Comparison of ENCODE assay signal across 9 cellular contexts in the genomic region with DNA sequence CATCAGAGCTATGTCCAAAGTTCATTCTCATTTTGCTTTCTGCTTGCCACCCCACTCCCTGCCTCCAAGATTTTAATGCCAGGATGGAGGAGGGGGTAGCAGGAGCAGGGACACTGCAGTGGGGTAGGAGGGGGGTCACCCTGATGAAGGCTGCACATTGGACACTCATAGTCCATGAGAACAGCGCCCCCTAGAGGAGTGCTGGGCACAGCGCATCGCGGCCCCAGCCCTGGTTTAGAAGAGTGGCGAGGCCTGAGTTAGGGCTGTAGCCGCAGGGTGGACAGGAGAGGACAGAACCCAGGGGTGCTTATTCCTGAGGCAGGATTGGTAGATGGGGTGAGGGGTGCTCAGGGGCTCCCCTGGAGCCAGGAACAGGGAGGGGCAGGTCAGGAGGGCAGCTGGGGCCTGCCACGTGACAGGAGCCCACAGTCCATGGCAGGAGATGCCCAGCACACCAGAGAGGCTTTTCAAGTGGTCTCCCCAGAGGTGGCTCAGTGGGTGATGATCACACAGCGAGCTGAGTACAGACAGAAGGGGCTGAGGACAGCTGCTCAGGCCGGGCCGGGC.
DNase-seq lines count a peak whose midpoint lies in the region; ATAC-seq and TF ChIP-seq lines count a peak whose summit lies in the region.
"Had no signal": no experiment of that assay in that cellular context is flagged by ENCODE, and none has a peak within 500 bp of the region (broad histone marks: within the 10 kb centered on the region; RNA-seq: fewer than 3 reads in every experiment).

No MANE protein-coding gene starts in this region.

- CTCF ChIA-PET in AG04449 (lab: Yijun Ruan, JAX), result interaction anchor here (0.7 to 1.9 kb wide), 16 partner anchors 8 to 101 kb away, joined by 3 to 6 read pairs (median 3); no protein-coding TSS in a partner anchor

- peaks cover 2% of the 10 kb centered on the region for H3K36me3 ChIP-seq in WERI-Rb-1

- ATAC-seq in GM21528 (IDR thresholded peaks at IDR 0.05; ENCODE audit: low FRiP score, unreplicated experiment), result no peak
- ATAC-seq in GM18519 (IDR thresholded peaks at IDR 0.05; ENCODE audit: low FRiP score, unreplicated experiment), result no peak

- H3K4me3 Mint-ChIP-seq in immature natural killer cell, result no peak overlapping the region
- H3K4me3 Mint-ChIP-seq: central memory CD8-positive, alpha-beta T cell had no signal

- no peak overlapping the region for H3K27ac Mint-ChIP-seq in immature natural killer cell

- POLR2A ChIA-PET in AG04449 (lab: Yijun Ruan, JAX), result no interaction called here

- no peaks in the 10 kb centered on the region for H3K9me3 Mint-ChIP-seq in immature natural killer cell
- H3K9me3 Mint-ChIP-seq: central memory CD8-positive, alpha-beta T cell had no signal

- DNase-seq in AG04449 (ENCODE audit: low read depth, low spot score) (no peak), GM20000 (ENCODE audit: low spot score) (peak; percentile 74), WERI-Rb-1 (peak; percentile 83), foreskin fibroblast (no peak), immature natural killer cell (no peak)
- DNase-seq in stimulated activated CD8-positive, alpha-beta memory T cell treated with anti-CD3 and anti-CD28 coated beads, Interleukin-2, amount 100 ng/mL, for 48 hours (ENCODE audit: low read depth in 2 of 2), result peak; percentile 50 to 53

- H3K36me3 Mint-ChIP-seq in immature natural killer cell, result no peaks in the 10 kb centered on the region

- H3K27ac ChIP-seq in WERI-Rb-1, result no peak overlapping the region

- no peaks in the 10 kb centered on the region for H3K27me3 ChIP-seq in WERI-Rb-1 (ENCODE audit: insufficient read depth, low read depth, severe bottlenecking)

- H3K4me3 ChIP-seq in AG04449 (ENCODE audit: low read depth, low read length), result no peak overlapping the region
- H3K4me3 ChIP-seq in WERI-Rb-1 (ENCODE audit: low read depth, low read length), result no peak overlapping the region
- no peak overlapping the region for H3K4me3 ChIP-seq in foreskin fibroblast (ENCODE audit: low read depth in 1 of 2, low read length in 2 of 2)

- H3K9me3 ChIP-seq in WERI-Rb-1 (ENCODE audit: severe bottlenecking), result no peaks in the 10 kb centered on the region

- peaks cover 0 to 8% (median 4%) of the 10 kb centered on the region in 3 donors for H3K27me3 Mint-ChIP-seq in immature natural killer cell (ENCODE audit: low read depth in 3 of 3)

- peak; percentile 63 for TF ChIP-seq CTCF in AG04449 (IDR thresholded peaks at IDR 0.05; ENCODE audit: insufficient read depth, low read length, missing control alignments)
- peak; percentile 69 for TF ChIP-seq CTCF in GM20000 (IDR thresholded peaks at IDR 0.05; ENCODE audit: extremely low read depth, missing control alignments)
- peak; percentile 93 for TF ChIP-seq CTCF in WERI-Rb-1 (IDR thresholded peaks at IDR 0.05; ENCODE audit: low read depth, low read length)
- TF ChIP-seq CTCF in foreskin fibroblast (IDR thresholded peaks at IDR 0.05; ENCODE audit: low read depth, low read length), result peak; percentile 63

- H3K4me1 Mint-ChIP-seq in immature natural killer cell, result no peaks in the 10 kb centered on the region
- H3K4me1 Mint-ChIP-seq: central memory CD8-positive, alpha-beta T cell had no signal

Comparison
In these comparisons a context has a peak if more than half of its experiments do, and no peak if none do; other contexts are left out.
1. DNase-seq: peak in GM20000 (single experiment), WERI-Rb-1 (single experiment) and stimulated activated CD8-positive, alpha-beta memory T cell treated with anti-CD3 and anti-CD28 coated beads, Interleukin-2, amount 100 ng/mL, for 48 hours (2 of 2); none in AG04449 (single experiment), foreskin fibroblast (0 of 2) and immature natural killer cell (0 of 3).
2. Peak in every context shown above with its lines, with median percentiles within 50 percentile points of each other: CTCF ChIP-seq.